Comparison of ENCODE assay signal across 25 cellular contexts in the genomic region with DNA sequence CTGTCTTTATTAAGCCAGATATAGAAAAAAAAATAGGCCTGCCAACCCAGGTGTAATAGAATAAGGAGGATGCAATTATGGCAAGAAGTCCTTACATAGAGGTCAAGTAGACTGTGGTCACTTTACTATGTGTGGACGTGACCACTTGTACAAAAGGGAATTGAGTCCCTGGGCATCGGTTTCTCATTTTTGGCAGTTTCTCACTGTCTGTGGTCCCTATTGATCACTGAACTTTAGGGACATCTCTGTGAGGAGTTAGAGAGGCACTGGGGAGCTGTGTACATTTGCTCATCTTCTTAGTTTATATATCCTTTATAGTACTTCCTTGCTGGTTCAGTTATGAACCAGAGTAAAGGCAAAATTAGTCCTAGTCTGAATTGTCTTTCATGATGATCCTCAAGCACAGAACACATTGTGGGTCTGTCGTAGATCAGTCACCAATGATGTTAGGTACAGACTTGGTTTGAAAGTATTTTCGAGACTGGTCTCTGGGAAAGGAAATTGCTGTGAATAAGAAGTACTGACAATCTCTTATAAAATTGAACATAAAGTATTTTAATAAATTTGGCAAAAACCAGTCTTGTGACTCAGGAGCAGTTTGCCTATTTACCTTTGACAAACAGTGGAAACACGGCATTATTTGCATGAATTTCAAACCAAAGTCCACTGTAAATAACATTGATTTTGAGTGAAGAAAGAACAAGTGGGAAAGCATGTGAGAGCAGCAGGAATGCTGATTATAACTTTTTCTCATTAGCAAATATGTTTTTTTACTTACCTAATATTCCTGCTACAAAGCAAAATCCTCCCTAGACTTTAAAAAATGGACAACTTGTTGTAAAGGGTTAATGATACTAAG.
"Had no signal": no experiment of that assay in that cellular context is flagged by ENCODE, and none has a peak within 500 bp of the region (broad histone marks: within the 10 kb centered on the region; RNA-seq: fewer than 3 reads in every experiment).

No MANE protein-coding gene starts in this region.

- FAIRE-seq: pancreas, urothelium cell line had no signal

- H3K27ac ChIP-seq: lower lobe of right lung, pancreas, prostate gland, sigmoid colon, spleen, suprapubic skin, thoracic aorta, tibial artery, upper lobe of right lung had no signal

- H3K36me3 ChIP-seq: lower lobe of right lung, pancreas, prostate gland, sigmoid colon, spleen, suprapubic skin, thoracic aorta, tibial artery, upper lobe of right lung had no signal

- ATAC-seq: left ventricle myocardium superior; lower lobe of right lung; natural killer cell treated with Interleukin-12 subunit alpha and Interleukin-12 subunit beta and Interleukin-15 and Interleukin-18, amount 100 ng/mL, for 72 hours; pancreas; right cardiac atrium; stimulated activated effector memory CD8-positive, alpha-beta T cell treated with anti-CD3 and anti-CD28 coated beads, Interleukin-12 subunit alpha, Interleukin-12 subunit beta, amount 100 ng/mL, for 72 hours; upper lobe of right lung had no signal

- DNase-seq: head of caudate nucleus; hippocampal formation; left ventricle myocardium superior; lower lobe of right lung; mammary epithelial cell; mesendoderm; naive B cell; pancreas; posterior cingulate gyrus; retina; right cardiac atrium; sigmoid colon; small intestine; spleen; stimulated activated CD4-positive, alpha-beta T cell treated with anti-CD3 and anti-CD28 coated beads, Interleukin-4, amount 100 ng/mL, for 24 hours; stimulated activated naive CD4-positive, alpha-beta T cell; tibial artery; trophoblast cell; upper lobe of right lung had no signal

- H3K27me3 ChIP-seq: pancreas, sigmoid colon, suprapubic skin, tibial artery, upper lobe of right lung had no signal

- H3K4me3 ChIP-seq: lower lobe of right lung, pancreas, prostate gland, sigmoid colon, spleen, suprapubic skin, thoracic aorta, tibial artery, upper lobe of right lung had no signal

- H3K4me1 ChIP-seq: lower lobe of right lung, prostate gland, sigmoid colon, spleen, suprapubic skin, upper lobe of right lung had no signal

- H3K9me3 ChIP-seq: lower lobe of right lung, pancreas, prostate gland, sigmoid colon, spleen, suprapubic skin, thoracic aorta, tibial artery, upper lobe of right lung had no signal
